In the genomic region with DNA sequence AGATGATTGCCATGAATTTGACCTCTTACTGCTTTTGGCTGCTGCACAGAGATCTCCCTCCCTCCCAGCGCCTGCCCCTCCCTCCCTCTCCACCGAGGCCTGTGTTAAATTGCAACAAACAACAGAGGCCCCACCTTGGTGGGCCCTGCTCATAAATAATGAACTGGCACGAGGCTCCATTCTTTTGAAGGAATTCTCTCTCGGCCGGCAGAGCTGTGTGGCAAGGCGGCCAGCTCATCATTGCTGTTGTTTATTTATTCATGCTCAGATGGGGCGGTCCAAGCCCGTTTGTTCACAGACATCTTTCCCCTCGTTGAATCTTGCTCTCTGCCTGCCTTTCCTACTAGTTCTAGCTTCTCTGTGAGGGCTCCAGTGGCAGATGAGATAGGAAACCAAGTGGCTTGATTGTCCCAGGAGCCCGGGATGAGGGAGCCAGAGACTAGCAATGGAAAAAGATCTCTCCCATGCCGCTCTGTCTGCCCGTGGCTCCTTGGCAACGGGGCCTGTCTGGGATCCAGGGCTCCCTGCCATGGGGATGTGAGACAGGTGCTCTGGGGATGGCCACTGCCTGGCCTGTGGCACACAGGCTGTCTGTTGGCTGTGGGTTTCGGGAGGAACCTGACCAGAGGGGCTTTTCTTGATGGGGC, we compare ENCODE assay signal across 13 cellular contexts.
DNase-seq lines count a peak whose midpoint lies in the region; ATAC-seq and TF ChIP-seq lines count a peak whose summit lies in the region.
"Had no signal": no experiment of that assay in that cellular context is flagged by ENCODE, and none has a peak within 500 bp of the region (broad histone marks: within the 10 kb centered on the region; RNA-seq: fewer than 3 reads in every experiment).

No MANE protein-coding gene starts in this region.

- peaks cover 100% of the 10 kb centered on the region for H3K27me3 ChIP-seq in PC-9 (ENCODE audit: insufficient read depth, low read depth)
- H3K27me3 ChIP-seq: upper lobe of left lung had no signal

- no peak overlapping the region for H3K4me3 ChIP-seq in epithelial cell of esophagus (ENCODE audit: low read length)
- H3K4me3 ChIP-seq in PC-9: no peak overlapping the region
- H3K4me3 ChIP-seq: upper lobe of left lung had no signal

- H3K4me1 ChIP-seq in PC-9 (replicated peaks; ENCODE audit: insufficient read depth): no peaks in the 10 kb centered on the region
- H3K4me1 ChIP-seq: upper lobe of left lung had no signal

- TF ChIP-seq CTCF in epithelial cell of esophagus (IDR thresholded peaks at IDR 0.05; ENCODE audit: insufficient read depth, low read depth, low read length, missing control alignments) (no peak), PC-9 (conservative IDR thresholded peaks at IDR 0.05) (no peak)

- no peaks in the 10 kb centered on the region for H3K36me3 ChIP-seq in PC-9 (ENCODE audit: low read depth)
- H3K36me3 ChIP-seq: upper lobe of left lung had no signal

- H3K79me2 ChIP-seq in PC-9 (ENCODE audit: low read depth): no peaks in the 10 kb centered on the region

- no peak overlapping the region for H3K4me2 ChIP-seq in PC-9

- POLR2A ChIA-PET in PC-9 (lab: Charles Lee; ENCODE audit: unreplicated experiment): no interaction called here

- CTCF ChIA-PET in PC-9 (lab: Charles Lee): no interaction called here

- H3K9me2 ChIP-seq in PC-9 (ENCODE audit: insufficient read depth): no peaks in the 10 kb centered on the region

- no peaks in the 10 kb centered on the region for H3K9me3 ChIP-seq in PC-9 (ENCODE audit: insufficient read depth, low read depth)
- H3K9me3 ChIP-seq: upper lobe of left lung had no signal

- intact Hi-C loops in PC-9 (cut with micrococcal nuclease; ENCODE audit: unreplicated experiment): no loop called here

- H3F3A ChIP-seq in PC-9 (ENCODE audit: insufficient read depth, low read depth): no peaks in the 10 kb centered on the region

- 0 out of 2 replicates have a peak, but pooled peaks cover 6% of the 10 kb centered on the region for H4K20me1 ChIP-seq in PC-9 (ENCODE audit: insufficient read depth)

- no peak overlapping the region for H3K27ac ChIP-seq in PC-9
- H3K27ac ChIP-seq: upper lobe of left lung had no signal

- peak; percentile 28 for DNase-seq in activated effector memory CD4-positive, alpha-beta T cell treated with anti-CD3 and anti-CD28 coated beads, Interleukin-2, amount 50 U/mL, for 16 hours
- DNase-seq in activated effector memory CD4-positive, alpha-beta T cell treated with Interleukin-2 at 50 U/mL for 16 hours: no peak
- DNase-seq in NCI-H345 treated with DMSO at 0.1 percent for 48 hours (lab: John Stamatoyannopoulos, UW; ENCODE audit: unreplicated experiment) (peak; percentile 6), epithelial cell of esophagus (ENCODE audit: low read depth) (peak; percentile 3), superior temporal gyrus (ENCODE audit: extremely low spot score) (peak; percentile 73), PC-9 (no peak)
- DNase-seq: activated CD4-positive, alpha-beta T cell treated with anti-CD3 and anti-CD28 coated beads, Interleukin-2, amount 10 ng/mL, durations not matched to agents 24 days and 14 days; central memory CD4-positive, alpha-beta T cell; left colon; stimulated activated CD4-positive, alpha-beta T cell treated with anti-CD3 and anti-CD28 coated beads, Interleukin-12 subunit alpha, Interleukin-12 subunit beta, amount 100 ng/mL, for 4 hours; upper lobe of left lung had no signal

- ATAC-seq in HG02884 (IDR thresholded peaks at IDR 0.05; ENCODE audit: unreplicated experiment) (no peak), GM21390 (IDR thresholded peaks at IDR 0.05; ENCODE audit: unreplicated experiment) (no peak)
- ATAC-seq: left colon had no signal

- no TSS peak for BruUV-seq in PC-9 (replicated peaks; lab: Mats Ljungman, UMichigan)

- no peak overlapping the region for H2AFZ ChIP-seq in PC-9

Comparison
In these comparisons a context has a peak if more than half of its experiments do, and no peak if none do; other contexts are left out.
1. DNase-seq: peak in activated effector memory CD4-positive, alpha-beta T cell treated with anti-CD3 and anti-CD28 coated beads, Interleukin-2, amount 50 U/mL, for 16 hours (single experiment), NCI-H345 treated with DMSO at 0.1 percent for 48 hours (single experiment), epithelial cell of esophagus (single experiment) and superior temporal gyrus (single experiment); none in activated effector memory CD4-positive, alpha-beta T cell treated with Interleukin-2 at 50 U/mL for 16 hours (single experiment) and PC-9 (0 of 2).